ENCODE assay signal across 10 cellular contexts in genomic region chr6:139882234-139882633, GRCh38.
DNase-seq lines count a peak whose midpoint lies in the region; ATAC-seq, FAIRE-seq and TF ChIP-seq lines count a peak whose summit lies in the region.
"Had no signal": no experiment of that assay in that cellular context is flagged by ENCODE, and none has a peak within 500 bp of the region (broad histone marks: within the 10 kb centered on the region; RNA-seq: fewer than 3 reads in every experiment).

No MANE protein-coding gene starts in this region.

- intact Hi-C loops in K562 (cut with micrococcal nuclease) = loop anchor here (5.0 kb wide), 2 partner anchors 115 to 510 kb away; partner anchors contain the start of gene CITED2

- WGBS in K562 (ENCODE audit: insufficient coverage, low coverage, missing lambda C conversion rate) = 29% methylated on average over 6 of the region's 6 CpGs
- no CpG with 5 or more reads among the region's 6 CpGs for WGBS in mesodermal cell (ENCODE audit: insufficient coverage in 2 of 2), 2 experiments

- peak overlapping the region; percentile 25 for H3K4me2 ChIP-seq in BLaER1
- H3K4me2 ChIP-seq in K562 (ENCODE audit: insufficient read depth, low read length) = 0 out of 2 replicates have a peak overlapping the region, but pooled peaks have one; percentile 2

- BruUV-seq in K562 (replicated peaks; lab: Mats Ljungman, UMichigan) = no TSS peak

- peak; percentile 44 for ATAC-seq in K562
- ATAC-seq in activated naive CD4-positive, alpha-beta T cell treated with anti-CD3 and anti-CD28 coated beads, Interleukin-2, amount 50 U/mL, for 72 hours = no peak

- H3K9me1 ChIP-seq in K562 (ENCODE audit: control insufficient read depth, insufficient read depth, low read length) = no peaks in the 10 kb centered on the region

- TF ChIP-seq RAD21 in K562 (CRISPR knock-in tag; conservative IDR thresholded peaks at IDR 0.05 in 1 of 2, IDR thresholded peaks at IDR 0.05 in 1 of 2) = no peak

- no peaks in the 10 kb centered on the region for H3K79me2 ChIP-seq in K562 (ENCODE audit: control insufficient read depth, insufficient read depth, low read length)

- no peaks in the 10 kb centered on the region for H3K9me3 Mint-ChIP-seq in activated naive CD4-positive, alpha-beta T cell treated with anti-CD3 and anti-CD28 coated beads, Interleukin-2, amount 50 U/mL, for 72 hours
- H3K9me3 Mint-ChIP-seq: activated CD4-positive, alpha-beta T cell treated with anti-CD3 and anti-CD28 coated beads, Interleukin-2, amount 10 ng/mL, durations not matched to agents 24 days and 14 days had no signal

- no peak overlapping the region for H3K9ac ChIP-seq in BLaER1
- peak overlapping the region in 1 of 2 experiments; percentile 68; a peak in 1 of 4 replicates for H3K9ac ChIP-seq in K562 (ENCODE audit: insufficient read depth in 1 of 2, low read depth in 2 of 2, low read length in 2 of 2)

- in situ Hi-C loops in K562 (cut with MboI) = no loop called here

- H3K4me1 ChIP-seq in BLaER1 = peaks cover 16% of the 10 kb centered on the region
- H3K4me1 ChIP-seq in K562 (replicated peaks in 1 of 2; ENCODE audit: control insufficient read depth in 2 of 2, insufficient read depth in 2 of 2, low read length in 2 of 2) = peaks cover 0 to 18% of the 10 kb centered on the region in 2 experiments; a peak in 4 of 5 replicates
- peaks cover 52% of the 10 kb centered on the region for H3K4me1 ChIP-seq in mesodermal cell (ENCODE audit: control insufficient read depth, insufficient read depth, low read length, poor library complexity, severe bottlenecking)

- peak overlapping the region; percentile 74 for H2AFZ ChIP-seq in K562 (ENCODE audit: low read depth, low read length)

- H3K27me3 ChIP-seq in BLaER1 = no peaks in the 10 kb centered on the region
- H3K27me3 ChIP-seq in K562 (ENCODE audit: control insufficient read depth in 2 of 2, insufficient read depth in 2 of 2, low read length in 2 of 2) = no peaks in the 10 kb centered on the region

- no peak for FAIRE-seq in K562 (lab: Jason Lieb, UNC)
- no peak for FAIRE-seq in H54 (lab: Jason Lieb, UNC)
- FAIRE-seq: D721Med had no signal

- H3K36me3 ChIP-seq in BLaER1 (no peaks in the 10 kb centered on the region), K562 (ENCODE audit: control insufficient read depth, insufficient read depth, low read length) (no peaks in the 10 kb centered on the region), mesodermal cell (ENCODE audit: control insufficient read depth, insufficient read depth, low read length) (no peaks in the 10 kb centered on the region)

- no peak overlapping the region for H3K27ac Mint-ChIP-seq in activated naive CD4-positive, alpha-beta T cell treated with anti-CD3 and anti-CD28 coated beads, Interleukin-2, amount 50 U/mL, for 72 hours
- H3K27ac Mint-ChIP-seq: activated CD4-positive, alpha-beta T cell treated with anti-CD3 and anti-CD28 coated beads, Interleukin-2, amount 10 ng/mL, durations not matched to agents 24 days and 14 days had no signal

- TF ChIP-seq EP300 in K562 (IDR thresholded peaks at IDR 0.05; ENCODE audit: low read length) = no peak

- H3K27ac ChIP-seq in BLaER1 = no peak overlapping the region
- H3K27ac ChIP-seq in K562 (ENCODE audit: extremely low read depth, low read depth, low read length) = no peak overlapping the region
- H3K27ac ChIP-seq in mesodermal cell (ENCODE audit: low read depth, low read length, severe bottlenecking) = peak overlapping the region; percentile 94

- H3K9me3 ChIP-seq in BLaER1 (no peaks in the 10 kb centered on the region), K562 (replicated peaks; ENCODE audit: control insufficient read depth, insufficient read depth, low read depth, low read length) (no peaks in the 10 kb centered on the region), mesodermal cell (ENCODE audit: control insufficient read depth, low read length) (peaks cover 8% of the 10 kb centered on the region)

- CTCF ChIA-PET in K562 (lab: Yijun Ruan, JAX; ENCODE audit: low intra/inter-chr PET ratio) = no interaction called here

- TF ChIP-seq POLR2A in K562 (conservative IDR thresholded peaks at IDR 0.05) (no peak), H54 (IDR thresholded peaks at IDR 0.05; ENCODE audit: low read depth, low read length) (no peak)

- DNase-seq in HT1080 (ENCODE audit: low read depth) = peak; percentile 13
- DNase-seq in K562 (ENCODE audit: extremely low read depth in 1 of 4, low spot score in 3 of 4) = peak in 1 of 4 experiments; percentile 20
- DNase-seq in activated gamma-delta T cell treated with Interleukin-2 at 50 U/mL for 16 hours = no peak
- DNase-seq in activated CD4-positive, CD25-positive, alpha-beta regulatory T cell (lab: John Stamatoyannopoulos, UW) = no peak
- DNase-seq in activated naive CD4-positive, alpha-beta T cell treated with anti-CD3 and anti-CD28 coated beads, Interleukin-2, amount 50 U/mL, for 72 hours (ENCODE audit: low spot score in 2 of 2) = no peak
- DNase-seq in H54 (ENCODE audit: insufficient read length, low spot score) = no peak

- H3K4me3 ChIP-seq in BLaER1 = no peak overlapping the region
- no peak overlapping the region for H3K4me3 ChIP-seq in K562
- no peak overlapping the region for H3K4me3 ChIP-seq in mesodermal cell (ENCODE audit: extremely low read depth, insufficient read depth, low read length, poor library complexity, severe bottlenecking)

- no peak for TF ChIP-seq CTCF in K562 (IDR thresholded peaks at IDR 0.05 in 2 of 3, conservative IDR thresholded peaks at IDR 0.05 in 1 of 3; ENCODE audit: insufficient read depth in 2 of 3, low read depth in 1 of 3, low read length in 3 of 3)

- H3K36me3 Mint-ChIP-seq in activated naive CD4-positive, alpha-beta T cell treated with anti-CD3 and anti-CD28 coated beads, Interleukin-2, amount 50 U/mL, for 72 hours = no peaks in the 10 kb centered on the region

- POLR2A ChIA-PET in K562 (lab: Yijun Ruan, JAX) = interaction anchor here (0.5 to 0.9 kb wide), 2 partner anchors 9 to 44 kb away, joined by 3 read pairs; no protein-coding TSS in a partner anchor

- no peaks in the 10 kb centered on the region for H4K20me1 ChIP-seq in BLaER1
- H4K20me1 ChIP-seq in K562 (replicated peaks; ENCODE audit: control insufficient read depth, insufficient read depth, low read length) = no peaks in the 10 kb centered on the region

TF ChIP-seq in K562, 482 proteins besides CTCF, POLR2A, EP300 and RAD21 (continues in another document):
- TF ChIP-seq GATAD2B (IDR thresholded peaks at IDR 0.05; ENCODE audit: borderline replicate concordance) (no peak), TCF7L2 (IDR thresholded peaks at IDR 0.05; ENCODE audit: low read depth, low read length) (no peak), ZNF23 (CRISPR knock-in tag; IDR thresholded peaks at IDR 0.05) (no peak), ZNF561 (CRISPR knock-in tag; conservative IDR thresholded peaks at IDR 0.05) (no peak), ZNF224 (CRISPR knock-in tag; IDR thresholded peaks at IDR 0.05) (no peak), HMG20A (CRISPR knock-in tag; conservative IDR thresholded peaks at IDR 0.05) (no peak), KLF6 (CRISPR knock-in tag; IDR thresholded peaks at IDR 0.05; ENCODE audit: borderline replicate concordance) (no peak)
- TF ChIP-seq, protein P1, sequence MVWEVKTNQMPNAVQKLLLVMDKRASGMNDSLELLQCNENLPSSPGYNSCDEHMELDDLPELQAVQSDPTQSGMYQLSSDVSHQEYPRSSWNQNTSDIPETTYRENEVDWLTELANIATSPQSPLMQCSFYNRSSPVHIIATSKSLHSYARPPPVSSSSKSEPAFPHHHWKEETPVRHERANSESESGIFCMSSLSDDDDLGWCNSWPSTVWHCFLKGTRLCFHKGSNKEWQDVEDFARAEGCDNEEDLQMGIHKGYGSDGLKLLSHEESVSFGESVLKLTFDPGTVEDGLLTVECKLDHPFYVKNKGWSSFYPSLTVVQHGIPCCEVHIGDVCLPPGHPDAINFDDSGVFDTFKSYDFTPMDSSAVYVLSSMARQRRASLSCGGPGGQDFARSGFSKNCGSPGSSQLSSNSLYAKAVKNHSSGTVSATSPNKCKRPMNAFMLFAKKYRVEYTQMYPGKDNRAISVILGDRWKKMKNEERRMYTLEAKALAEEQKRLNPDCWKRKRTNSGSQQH (CRISPR knock-in tag; IDR thresholded peaks at IDR 0.05) = no peak
- TF ChIP-seq, protein P2, sequence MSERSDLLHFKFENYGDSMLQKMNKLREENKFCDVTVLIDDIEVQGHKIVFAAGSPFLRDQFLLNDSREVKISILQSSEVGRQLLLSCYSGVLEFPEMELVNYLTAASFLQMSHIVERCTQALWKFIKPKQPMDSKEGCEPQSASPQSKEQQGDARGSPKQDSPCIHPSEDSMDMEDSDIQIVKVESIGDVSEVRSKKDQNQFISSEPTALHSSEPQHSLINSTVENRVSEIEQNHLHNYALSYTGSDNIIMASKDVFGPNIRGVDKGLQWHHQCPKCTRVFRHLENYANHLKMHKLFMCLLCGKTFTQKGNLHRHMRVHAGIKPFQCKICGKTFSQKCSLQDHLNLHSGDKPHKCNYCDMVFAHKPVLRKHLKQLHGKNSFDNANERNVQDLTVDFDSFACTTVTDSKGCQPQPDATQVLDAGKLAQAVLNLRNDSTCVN (CRISPR knock-in tag; IDR thresholded peaks at IDR 0.05) = no peak
